ENCODE assay signal across 23 cellular contexts in genomic region chr3:121627211-121627610, GRCh38. TPM values are rescaled to one million over a fixed set of nuclear protein-coding genes. Genes with fewer than 3 reads are reported as not detected.
"Had no signal": no experiment of that assay in that cellular context is flagged by ENCODE, and none has a peak within 500 bp of the region (broad histone marks: within the 10 kb centered on the region; RNA-seq: fewer than 3 reads in every experiment).

No MANE protein-coding gene starts in this region.

- ATAC-seq: effector memory CD8-positive, alpha-beta T cell; left colon had no signal

- H3K79me2 ChIP-seq: hepatocyte had no signal

- H3K4me3 ChIP-seq: esophagus squamous epithelium, hepatocyte, ovary, right atrium auricular region had no signal

- H3K27me3 ChIP-seq: esophagus squamous epithelium, hepatocyte, neutrophil, ovary, right atrium auricular region had no signal

- H3K4me2 ChIP-seq: hepatocyte had no signal

- H3K4me1 ChIP-seq: esophagus squamous epithelium had no signal

- H3K9me3 ChIP-seq: esophagus squamous epithelium, neutrophil, ovary, right atrium auricular region had no signal

- H3K9me3 Mint-ChIP-seq: dendritic cell treated with granulocyte-macrophage colony-stimulating factor and Interleukin-4, amounts not matched to agents 40 ng/mL and 50 ng/mL, for 4 days; effector memory CD8-positive, alpha-beta T cell; nephron progenitor cell had no signal

- H3K36me3 ChIP-seq: ovary had no signal

- H3K27ac Mint-ChIP-seq: dendritic cell treated with granulocyte-macrophage colony-stimulating factor and Interleukin-4, amounts not matched to agents 40 ng/mL and 50 ng/mL, for 4 days; effector memory CD8-positive, alpha-beta T cell; naive B cell; nephron progenitor cell had no signal

- H3K27ac ChIP-seq: epithelial cell of prostate, esophagus squamous epithelium, hepatocyte, neutrophil, ovary had no signal

- H3K4me3 Mint-ChIP-seq: dendritic cell treated with granulocyte-macrophage colony-stimulating factor and Interleukin-4, amounts not matched to agents 40 ng/mL and 50 ng/mL, for 4 days; effector memory CD8-positive, alpha-beta T cell; naive B cell; nephron progenitor cell had no signal

- DNase-seq: effector memory CD8-positive, alpha-beta T cell; esophagus squamous epithelium; foreskin fibroblast; head of caudate nucleus; left colon; mesendoderm; naive B cell; nephron progenitor cell; ovary; small intestine; stimulated activated CD4-positive, alpha-beta T cell treated with anti-CD3 and anti-CD28 coated beads, Interleukin-12 subunit alpha, Interleukin-12 subunit beta, amount 100 ng/mL, for 4 hours; stimulated activated naive CD4-positive, alpha-beta T cell treated with Interleukin-2 at 50 U/mL for 16 hours; trophoblast cell had no signal

- H2AFZ ChIP-seq: hepatocyte had no signal

RNA-seq across cellular contexts. Expression of gene HCLS1, which starts 33.5 kb away (rescaled TPM):
- polyA plus RNA-seq: hepatocyte had no signal

RNA-seq across cellular contexts. Expression of gene FBXO40, which starts 34.0 kb away (rescaled TPM):
- total RNA-seq: esophagus squamous epithelium, hepatocyte, kidney epithelial cell, left colon, lung microvascular endothelial cell, urinary bladder had no signal
- polyA plus RNA-seq: hepatocyte, liver, small intestine, urinary bladder had no signal

RNA-seq across cellular contexts. Expression of gene ARGFX, which starts 59.5 kb away (rescaled TPM):
- total RNA-seq: esophagus squamous epithelium, hepatocyte, kidney epithelial cell, left colon, liver, lung microvascular endothelial cell, ovary, posterior vena cava, right atrium auricular region, urinary bladder had no signal
- polyA plus RNA-seq: hepatocyte, liver, ovary, small intestine, urinary bladder had no signal
